Comparison of ENCODE assay signal across 21 cellular contexts in the genomic region with DNA sequence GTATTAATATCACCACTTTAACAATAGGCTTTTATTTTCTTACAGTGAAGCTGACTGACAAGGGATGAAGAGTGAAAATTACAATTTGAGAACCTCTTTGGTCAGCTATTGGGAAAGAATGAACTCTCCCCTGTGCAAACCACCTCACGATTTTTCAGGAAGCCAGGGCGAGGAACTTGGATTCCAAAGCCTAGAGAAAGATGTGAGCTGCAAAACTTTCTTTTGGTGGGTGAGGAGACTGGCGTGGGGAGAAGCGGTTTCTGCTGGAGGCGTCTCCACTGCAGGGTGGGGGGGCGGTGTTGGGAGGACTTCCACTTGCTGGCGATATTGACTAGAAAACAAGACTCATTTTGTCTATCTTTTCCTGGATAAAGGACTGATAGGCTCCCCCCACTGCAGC. TPM values are rescaled to one million over a fixed set of nuclear protein-coding genes. Genes with fewer than 3 reads are reported as not detected.
A peak's percentile ranks its signal among the peaks of the same experiment; 100 is the strongest.
DNase-seq lines count a peak whose midpoint lies in the region; TF ChIP-seq lines count a peak whose summit lies in the region.
"Had no signal": no experiment of that assay in that cellular context is flagged by ENCODE, and none has a peak within 500 bp of the region (broad histone marks: within the 10 kb centered on the region; RNA-seq: fewer than 3 reads in every experiment).

No MANE protein-coding gene starts in this region.

- no peaks in the 10 kb centered on the region for H3K9me3 Mint-ChIP-seq in dendritic cell treated with granulocyte-macrophage colony-stimulating factor and Interleukin-4, amounts not matched to agents 40 ng/mL and 50 ng/mL, for 4 days
- no peaks in the 10 kb centered on the region for H3K9me3 Mint-ChIP-seq in type B pancreatic cell
- H3K9me3 Mint-ChIP-seq: CD4-positive, alpha-beta T cell had no signal

- peak; percentile 43 for DNase-seq in NOMO-1 treated with DMSO at 0.1 percent for 48 hours (lab: John Stamatoyannopoulos, UW; ENCODE audit: unreplicated experiment)
- DNase-seq in NOMO-1 treated with dmso at 0.1 percent for 144 hours (lab: John Stamatoyannopoulos, UW; ENCODE audit: unreplicated experiment): no peak
- peak; percentile 14 for DNase-seq in MV-4-11 (lab: John Stamatoyannopoulos, UW)
- DNase-seq in inferior parietal cortex (ENCODE audit: extremely low spot score): no peak
- no peak for DNase-seq in type B pancreatic cell (ENCODE audit: extremely low spot score, unreplicated experiment)
- no peak for DNase-seq in NCI-H1436 (lab: John Stamatoyannopoulos, UW)
- DNase-seq: 8988T; CD4-positive, alpha-beta T cell; KG1; MM.1S; NCI-H1105; NCI-H146; NCI-H2029; NCI-H446; NCI-H524 treated with DMSO at 0.1 percent for 48 hours; NCI-H82; NK-92 treated with Interleukin-12 subunit alpha and Interleukin-12 subunit beta, amount 100 ng/mL, for 24 hours; SHP77 had no signal

- H4K20me1 ChIP-seq in BLaER1 treated with 17β-estradiol and CSF1 and Interleukin-3, amounts not matched to agents 10 nM and 100 nM: no peaks in the 10 kb centered on the region

- H3K4me3 ChIP-seq in BLaER1 treated with 17β-estradiol and CSF1 and Interleukin-3, amounts not matched to agents 10 nM and 100 nM: no peak overlapping the region; a peak in 1 of 20 replicates

- intact Hi-C loops in dendritic cell treated with granulocyte-macrophage colony-stimulating factor and Interleukin-4, amounts not matched to agents 40 ng/mL and 50 ng/mL, for 4 days (cut with micrococcal nuclease): no loop called here

- H3K4me3 Mint-ChIP-seq in dendritic cell treated with granulocyte-macrophage colony-stimulating factor and Interleukin-4, amounts not matched to agents 40 ng/mL and 50 ng/mL, for 4 days: peak overlapping the region; percentile 2
- H3K4me3 Mint-ChIP-seq in type B pancreatic cell: no peak overlapping the region
- H3K4me3 Mint-ChIP-seq: CD4-positive, alpha-beta T cell had no signal

- peak overlapping the region in 7 of 11 experiments; percentile 6 to 73 (median 25); a peak in 10 of 22 replicates for H3K4me2 ChIP-seq in BLaER1 treated with 17β-estradiol and CSF1 and Interleukin-3, amounts not matched to agents 10 nM and 100 nM

- peaks cover 11 to 17% (median 15%) of the 10 kb centered on the region in 10 experiments for H3K4me1 ChIP-seq in BLaER1 treated with 17β-estradiol and CSF1 and Interleukin-3, amounts not matched to agents 10 nM and 100 nM

- H3K36me3 ChIP-seq in BLaER1 treated with 17β-estradiol and CSF1 and Interleukin-3, amounts not matched to agents 10 nM and 100 nM: no peaks in the 10 kb centered on the region

- no peaks in the 10 kb centered on the region for H3K9me3 ChIP-seq in BLaER1 treated with 17β-estradiol and CSF1 and Interleukin-3, amounts not matched to agents 10 nM and 100 nM (replicated peaks in 1 of 11)

- no peak overlapping the region for H3K9ac ChIP-seq in BLaER1 treated with 17β-estradiol and CSF1 and Interleukin-3, amounts not matched to agents 10 nM and 100 nM

- H3K4me1 Mint-ChIP-seq in dendritic cell treated with granulocyte-macrophage colony-stimulating factor and Interleukin-4, amounts not matched to agents 40 ng/mL and 50 ng/mL, for 4 days (ENCODE audit: low read depth): peaks cover 5% of the 10 kb centered on the region
- H3K4me1 Mint-ChIP-seq in type B pancreatic cell (ENCODE audit: unreplicated experiment): peaks cover 18% of the 10 kb centered on the region

- no peak overlapping the region for H3K27ac Mint-ChIP-seq in dendritic cell treated with granulocyte-macrophage colony-stimulating factor and Interleukin-4, amounts not matched to agents 40 ng/mL and 50 ng/mL, for 4 days
- no peak overlapping the region for H3K27ac Mint-ChIP-seq in type B pancreatic cell
- H3K27ac Mint-ChIP-seq: CD4-positive, alpha-beta T cell had no signal

- no peak overlapping the region for H3K27ac ChIP-seq in BLaER1 treated with 17β-estradiol and CSF1 and Interleukin-3, amounts not matched to agents 10 nM and 100 nM
- H3K27ac ChIP-seq: RWPE1 had no signal

- no peaks in the 10 kb centered on the region for H3K36me3 Mint-ChIP-seq in dendritic cell treated with granulocyte-macrophage colony-stimulating factor and Interleukin-4, amounts not matched to agents 40 ng/mL and 50 ng/mL, for 4 days (ENCODE audit: low read depth)
- no peaks in the 10 kb centered on the region for H3K36me3 Mint-ChIP-seq in type B pancreatic cell

- no peak for TF ChIP-seq CTCF in type B pancreatic cell (conservative IDR thresholded peaks at IDR 0.05)

- peaks cover 61% of the 10 kb centered on the region for H3K27me3 Mint-ChIP-seq in dendritic cell treated with granulocyte-macrophage colony-stimulating factor and Interleukin-4, amounts not matched to agents 40 ng/mL and 50 ng/mL, for 4 days
- peaks cover 58% of the 10 kb centered on the region for H3K27me3 Mint-ChIP-seq in type B pancreatic cell

- peaks cover 25 to 40% (median 30%) of the 10 kb centered on the region in 11 experiments for H3K27me3 ChIP-seq in BLaER1 treated with 17β-estradiol and CSF1 and Interleukin-3, amounts not matched to agents 10 nM and 100 nM

RNA-seq across cellular contexts. Expression of a gene that starts 59.3 kb away (rescaled TPM):
- 18.5 and 36.9 TPM in 2 replicates for total RNA-seq in type B pancreatic cell (ENCODE audit: low replicate concordance)

Comparison
In these comparisons a context has a peak if more than half of its experiments do, and no peak if none do; other contexts are left out.
1. DNase-seq: peak in NOMO-1 treated with DMSO at 0.1 percent for 48 hours (single experiment) and MV-4-11 (single experiment); none in NOMO-1 treated with dmso at 0.1 percent for 144 hours (single experiment), inferior parietal cortex (single experiment), type B pancreatic cell (single experiment) and NCI-H1436 (single experiment).